9 cellular contexts compared by ENCODE assay signal in the genomic region with DNA sequence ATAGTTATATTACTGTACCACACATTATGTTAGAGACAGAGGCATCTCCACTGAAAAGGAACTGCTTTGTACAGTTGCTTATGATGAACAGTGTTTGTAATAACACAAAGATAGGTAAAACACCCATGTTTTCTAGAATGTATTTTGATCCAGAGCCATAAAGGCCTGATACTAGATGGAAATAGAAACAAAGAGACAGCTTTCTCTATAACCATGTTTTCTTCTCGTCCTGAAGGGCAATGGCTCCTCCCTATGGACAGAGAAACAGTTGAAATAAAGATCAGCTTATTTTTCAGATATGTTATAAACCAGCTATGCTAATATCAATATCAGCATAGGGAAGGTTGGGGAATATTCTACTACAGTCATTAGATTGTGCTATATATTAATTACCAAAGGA.
A peak's percentile ranks its signal among the peaks of the same experiment; 100 is the strongest.
DNase-seq lines count a peak whose midpoint lies in the region; ATAC-seq and TF ChIP-seq lines count a peak whose summit lies in the region.
"Had no signal": no experiment of that assay in that cellular context is flagged by ENCODE, and none has a peak within 500 bp of the region (broad histone marks: within the 10 kb centered on the region; RNA-seq: fewer than 3 reads in every experiment).

No MANE protein-coding gene starts in this region.

- no peaks in the 10 kb centered on the region for H3K36me3 Mint-ChIP-seq in endothelial cell (ENCODE audit: low read depth, unreplicated experiment)

- H3K9me3 Mint-ChIP-seq in endothelial cell (ENCODE audit: unreplicated experiment): no peaks in the 10 kb centered on the region

- no peaks in the 10 kb centered on the region for H3K9me2 ChIP-seq in OCI-LY1 (ENCODE audit: low read depth, low read length)

- DNase-seq in A673 (ENCODE audit: low spot score) (peak; percentile 80), HPDE6-E6E7 (ENCODE audit: extremely low spot score) (peak; percentile 2), fibroblast of pulmonary artery (ENCODE audit: low read depth) (peak; percentile 1), endothelial cell (ENCODE audit: low spot score) (no peak)
- DNase-seq in effector CD4-positive, alpha-beta T cell: no peak
- DNase-seq: MG63 had no signal

- H3K4me3 ChIP-seq in A673 (ENCODE audit: low read depth, low read length, poor library complexity, severe bottlenecking): no peak overlapping the region
- no peak overlapping the region for H3K4me3 ChIP-seq in OCI-LY1 (ENCODE audit: low read depth, low read length, poor library complexity, severe bottlenecking)
- no peak overlapping the region for H3K4me3 ChIP-seq in fibroblast of pulmonary artery (replicated peaks; ENCODE audit: low read depth, low read length)
- H3K4me3 ChIP-seq: MG63 had no signal

- H4K20me1 ChIP-seq in OCI-LY1 (ENCODE audit: insufficient read depth, low read length): no peaks in the 10 kb centered on the region

- H3K36me3 ChIP-seq in A673 (ENCODE audit: insufficient read depth, low read length, poor library complexity, severe bottlenecking) (no peaks in the 10 kb centered on the region), OCI-LY1 (ENCODE audit: insufficient read depth, low read length) (no peaks in the 10 kb centered on the region)
- H3K36me3 ChIP-seq: MG63 had no signal

- TF ChIP-seq CTCF in A673 (conservative IDR thresholded peaks at IDR 0.05; ENCODE audit: low read depth, low read length): peak; percentile 70
- TF ChIP-seq CTCF in OCI-LY1 (IDR thresholded peaks at IDR 0.05; ENCODE audit: low read length): peak; percentile 13; the same call in 1 of the 2 replicates
- TF ChIP-seq CTCF in fibroblast of pulmonary artery (IDR thresholded peaks at IDR 0.05; ENCODE audit: low read length, missing control alignments): peak; percentile 2
- TF ChIP-seq CTCF in endothelial cell (IDR thresholded peaks at IDR 0.05; ENCODE audit: unreplicated experiment): no peak

- H3K4me2 ChIP-seq in OCI-LY1 (ENCODE audit: low read length): no peak overlapping the region

- no peak overlapping the region for H3K9ac ChIP-seq in OCI-LY1 (ENCODE audit: low read length)

- H3K27me3 ChIP-seq in A673 (replicated peaks; ENCODE audit: insufficient read depth, low read depth, low read length, poor library complexity): no peaks in the 10 kb centered on the region
- no peaks in the 10 kb centered on the region for H3K27me3 ChIP-seq in OCI-LY1 (ENCODE audit: insufficient read depth, low read length)
- H3K27me3 ChIP-seq: MG63 had no signal

- no peak overlapping the region for H3K27ac Mint-ChIP-seq in endothelial cell (ENCODE audit: unreplicated experiment)

- ATAC-seq in HG03457 (IDR thresholded peaks at IDR 0.05; ENCODE audit: unreplicated experiment) (no peak), HG03571 (IDR thresholded peaks at IDR 0.05; ENCODE audit: unreplicated experiment) (no peak)

- POLR2A ChIA-PET in A673 (lab: Charles Lee; ENCODE audit: low non-redundant PET): no interaction called here

- H3K4me1 Mint-ChIP-seq in endothelial cell (ENCODE audit: unreplicated experiment): no peaks in the 10 kb centered on the region

- H3K9me3 ChIP-seq in A673 (ENCODE audit: low read depth, low read length, poor library complexity, severe bottlenecking) (peaks cover 5% of the 10 kb centered on the region), OCI-LY1 (ENCODE audit: low read length) (no peaks in the 10 kb centered on the region)
- H3K9me3 ChIP-seq: MG63 had no signal

- intact Hi-C loops in A673 (cut with micrococcal nuclease; ENCODE audit: unreplicated experiment): loop anchor here (5.0 to 10.0 kb wide), 2 partner anchors 110 to 532 kb away; a partner anchor contains a TSS

- no peaks in the 10 kb centered on the region for H3F3A ChIP-seq in OCI-LY1 (ENCODE audit: insufficient read depth, low read length)

- H3K27ac ChIP-seq in A673 (ENCODE audit: low read depth, low read length, poor library complexity, severe bottlenecking): peak overlapping the region; percentile 73
- H3K27ac ChIP-seq in OCI-LY1 (ENCODE audit: low read depth, low read length, poor library complexity, severe bottlenecking): no peak overlapping the region

- H3K27me3 Mint-ChIP-seq in endothelial cell (ENCODE audit: unreplicated experiment): no peaks in the 10 kb centered on the region

- CTCF ChIA-PET in A673 (lab: Charles Lee): interaction anchor here (0.5 to 1.2 kb wide), 5 partner anchors 100 to 330 kb away, joined by 3 to 12 read pairs (median 6); no protein-coding TSS in a partner anchor

- no peak overlapping the region for H3K4me3 Mint-ChIP-seq in endothelial cell (ENCODE audit: unreplicated experiment)

- peaks cover 31% of the 10 kb centered on the region for H3K4me1 ChIP-seq in A673 (ENCODE audit: insufficient read depth, low read length, poor library complexity, severe bottlenecking)
- H3K4me1 ChIP-seq in OCI-LY1 (ENCODE audit: insufficient read depth, low read length, severe bottlenecking): peaks cover 1% of the 10 kb centered on the region

- no peaks in the 10 kb centered on the region for H3K79me2 ChIP-seq in OCI-LY1 (ENCODE audit: insufficient read depth, low read length)

- H2AFZ ChIP-seq in OCI-LY1 (ENCODE audit: low read length): no peak overlapping the region

- no TSS peak for BruUV-seq in A673 (replicated peaks; lab: Mats Ljungman, UMichigan)

Comparison
In these comparisons a context has a peak if more than half of its experiments do, and no peak if none do; other contexts are left out.
1. DNase-seq: peak in A673 (single experiment), HPDE6-E6E7 (single experiment) and fibroblast of pulmonary artery (single experiment); none in endothelial cell (single experiment) and effector CD4-positive, alpha-beta T cell (single experiment).